ENCODE assay signal across 1 cellular context in genomic region chr17:35433075-35433894, GRCh38.
TF ChIP-seq lines count a peak whose summit lies in the region.

No MANE protein-coding gene starts in this region.

TF ChIP-seq in HCT116, 20 proteins besides CTCF, POLR2A, EP300 and RAD21 (continued from another document):
- TF ChIP-seq EZH2phosphoT487 (IDR thresholded peaks at IDR 0.05; ENCODE audit: borderline replicate concordance) (no peak), SIN3A (IDR thresholded peaks at IDR 0.05; ENCODE audit: low read depth) (no peak), EGR1 (IDR thresholded peaks at IDR 0.05; ENCODE audit: low read depth) (no peak), ZBTB33 (IDR thresholded peaks at IDR 0.05; ENCODE audit: extremely low read depth, insufficient replicate concordance, low read length) (no peak), YY1 (IDR thresholded peaks at IDR 0.05; ENCODE audit: extremely low read depth, insufficient replicate concordance, low read depth, low read length) (no peak), EZH2 (IDR thresholded peaks at IDR 0.05) (no peak), REST (IDR thresholded peaks at IDR 0.05; ENCODE audit: low read depth) (no peak), SP1 (IDR thresholded peaks at IDR 0.05; ENCODE audit: low read depth) (peak; percentile 35; the same call in 1 of the 2 replicates), ELF1 (IDR thresholded peaks at IDR 0.05; ENCODE audit: borderline replicate concordance, low read depth) (no peak)
